ENCODE assay signal across 26 cellular contexts in genomic region chr16:10850478-10850850, GRCh38. TPM values are rescaled to one million over a fixed set of nuclear protein-coding genes. Genes with fewer than 3 reads are reported as not detected.
"Had no signal": no experiment of that assay in that cellular context is flagged by ENCODE, and none has a peak within 500 bp of the region (broad histone marks: within the 10 kb centered on the region; RNA-seq: fewer than 3 reads in every experiment).

No MANE protein-coding gene starts in this region.

- H3K4me3 Mint-ChIP-seq: activated B cell treated with CpG ODN at 0.5 μM for 24 hours; activated CD4-positive, alpha-beta T cell treated with anti-CD3 and anti-CD28 coated beads, Interleukin-2, amount 10 ng/mL, durations not matched to agents 24 days and 14 days; activated naive CD4-positive, alpha-beta T cell treated with anti-CD3 and anti-CD28 coated beads, Interleukin-2, amount 10 ng/mL, durations not matched to agents 7 days and 5 days; activated naive CD8-positive, alpha-beta T cell treated with anti-CD3 and anti-CD28 coated beads for 36 hours; activated T-cell treated with anti-CD3 and anti-CD28 coated beads, Interleukin-2, amount 50 U/mL, for 4 hours; T-cell had no signal

- H3K27me3 Mint-ChIP-seq: activated B cell treated with CpG ODN at 0.5 μM for 24 hours had no signal

- H3K9me3 Mint-ChIP-seq: activated B cell treated with CpG ODN at 0.5 μM for 24 hours; activated naive CD4-positive, alpha-beta T cell treated with anti-CD3 and anti-CD28 coated beads, Interleukin-2, amount 10 ng/mL, durations not matched to agents 7 days and 5 days; activated naive CD8-positive, alpha-beta T cell treated with anti-CD3 and anti-CD28 coated beads for 36 hours; activated T-cell treated with anti-CD3 and anti-CD28 coated beads, Interleukin-2, amount 50 U/mL, for 4 hours; T-cell had no signal

- H3K36me3 Mint-ChIP-seq: activated naive CD4-positive, alpha-beta T cell treated with anti-CD3 and anti-CD28 coated beads, Interleukin-2, amount 10 ng/mL, durations not matched to agents 7 days and 5 days; T-cell had no signal

- H3K27ac Mint-ChIP-seq: activated B cell treated with CpG ODN at 0.5 μM for 24 hours; activated CD4-positive, alpha-beta T cell treated with anti-CD3 and anti-CD28 coated beads, Interleukin-2, amount 10 ng/mL, durations not matched to agents 24 days and 14 days; activated naive CD4-positive, alpha-beta T cell treated with anti-CD3 and anti-CD28 coated beads, Interleukin-2, amount 10 ng/mL, durations not matched to agents 7 days and 5 days; activated naive CD8-positive, alpha-beta T cell treated with anti-CD3 and anti-CD28 coated beads for 36 hours; T-cell had no signal

- DNase-seq: activated B cell treated with CpG ODN at 0.5 μM for 24 hours; activated CD4-positive, alpha-beta T cell treated with anti-CD3 and anti-CD28 coated beads for 1 hour; activated CD4-positive, alpha-beta T cell treated with anti-CD3 and anti-CD28 coated beads, Interleukin-2, amount 10 ng/mL, durations not matched to agents 24 days and 14 days; activated CD4-positive, alpha-beta T cell treated with anti-CD3 and anti-CD28 coated beads, Interleukin-2, amount 50 U/mL, for 48 hours; activated CD8-positive, alpha-beta memory T cell treated with anti-CD3 and anti-CD28 coated beads for 24 hours; activated gamma-delta T cell treated with Interleukin-2 at 50 U/mL for 16 hours; activated naive CD4-positive, alpha-beta T cell treated with anti-CD3 and anti-CD28 coated beads, Interleukin-2, amount 10 ng/mL, durations not matched to agents 7 days and 5 days; activated naive CD8-positive, alpha-beta T cell treated with anti-CD3 and anti-CD28 coated beads for 36 hours; activated T-cell treated with anti-CD3 and anti-CD28 coated beads, Interleukin-2, amount 50 U/mL, for 4 hours; caudate nucleus; Karpas-422; MV-4-11; NCI-H1092 treated with DMSO at 0.1 percent for 48 hours; NCI-H1417 treated with DMSO at 0.1 percent for 48 hours; NCI-H1694; NCI-H2029; NCI-H345; NCI-H510A; RPMI8226; T-cell; T-helper 2 cell; T1000 had no signal

- H3K27ac ChIP-seq: SK-N-MC had no signal

- FAIRE-seq: K562, TTC549 had no signal

- ATAC-seq: activated T-cell treated with anti-CD3 and anti-CD28 coated beads, Interleukin-2, amount 50 U/mL, for 4 hours; K562; Right ventricle myocardium inferior; T-cell had no signal

- H3K4me3 ChIP-seq: K562, SK-N-MC had no signal

RNA-seq across cellular contexts. Expression of gene TVP23A, which starts 31.9 kb away (rescaled TPM):
- total RNA-seq: activated CD4-positive, alpha-beta T cell treated with anti-CD3 and anti-CD28 coated beads, Interleukin-2, amount 10 ng/mL, durations not matched to agents 24 days and 14 days; activated naive CD8-positive, alpha-beta T cell treated with anti-CD3 and anti-CD28 coated beads for 36 hours had no signal
